In the genomic region with DNA sequence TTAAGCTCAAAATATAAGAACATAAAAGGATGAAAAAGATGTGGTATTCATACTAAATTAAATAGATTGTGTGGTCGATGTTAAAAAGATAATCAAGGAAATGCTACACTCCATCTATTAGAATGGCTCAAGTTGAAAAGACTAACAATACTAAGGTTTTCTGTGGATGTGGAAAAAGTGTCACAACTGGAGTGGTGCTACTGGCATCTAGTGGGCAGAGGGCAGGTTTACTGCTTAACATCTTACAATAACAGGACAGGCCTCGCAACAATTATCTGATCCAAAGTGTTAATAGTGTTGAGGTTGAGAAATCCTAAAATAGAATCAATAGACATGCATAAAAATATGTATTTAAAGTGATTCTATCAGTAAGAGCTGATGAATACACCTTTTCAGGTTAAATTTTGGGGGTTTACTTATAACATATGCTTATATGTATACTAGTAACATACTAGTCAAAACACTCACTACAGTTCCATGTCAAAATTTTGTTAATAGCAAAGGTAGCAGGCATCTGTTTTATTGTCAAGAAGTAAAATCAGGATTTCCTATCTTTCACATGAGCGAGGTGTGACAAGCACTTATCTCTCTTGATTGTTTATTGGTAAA, we compare ENCODE assay signal across 8 cellular contexts.
DNase-seq lines count a peak whose midpoint lies in the region; ATAC-seq, FAIRE-seq and TF ChIP-seq lines count a peak whose summit lies in the region.

No MANE protein-coding gene starts in this region.

- H3K36me3 ChIP-seq in Peyer's patch = no peaks in the 10 kb centered on the region

- peak; percentile 95 for FAIRE-seq in H54 (lab: Jason Lieb, UNC)

- ATAC-seq in omental fat pad (ENCODE audit: low FRiP score) = no peak
- no peak for ATAC-seq in HG02623 (IDR thresholded peaks at IDR 0.05; ENCODE audit: unreplicated experiment)

- H3K9me3 ChIP-seq in Peyer's patch = no peaks in the 10 kb centered on the region

- no peaks in the 10 kb centered on the region for H3K4me1 ChIP-seq in Peyer's patch

- DNase-seq in AG09319 (ENCODE audit: extremely low read depth, low read depth) (peak; percentile 15), H54 (ENCODE audit: insufficient read length, low spot score) (peak; percentile 8), Peyer's patch (peak in 1 of 3 donors; percentile 47), globus pallidus (ENCODE audit: low spot score) (peak; percentile 87), omental fat pad (ENCODE audit: low spot score) (no peak), islet precursor cell (no peak), GM19240 (ENCODE audit: insufficient read length, low spot score) (no peak)

- no peak overlapping the region for H3K4me3 ChIP-seq in Peyer's patch

- TF ChIP-seq CTCF in AG09319 (IDR thresholded peaks at IDR 0.05; ENCODE audit: low read depth, low read length) (peak; percentile 65), Peyer's patch (IDR thresholded peaks at IDR 0.05) (peak in 4 of 6 experiments; percentile 15 to 55 (median 48)), omental fat pad (IDR thresholded peaks at IDR 0.05) (no peak)

- no peaks in the 10 kb centered on the region for H3K27me3 ChIP-seq in Peyer's patch

- H3K27ac ChIP-seq in Peyer's patch = no peak overlapping the region

- no peak for TF ChIP-seq POLR2A in H54 (IDR thresholded peaks at IDR 0.05; ENCODE audit: low read depth, low read length)
- TF ChIP-seq POLR2A in Peyer's patch (IDR thresholded peaks at IDR 0.05) = no peak

Comparison
In these comparisons a context has a peak if more than half of its experiments do, and no peak if none do; other contexts are left out.
1. DNase-seq: peak in AG09319 (single experiment), H54 (single experiment) and globus pallidus (single experiment); none in omental fat pad (single experiment), islet precursor cell (single experiment) and GM19240 (single experiment).
2. CTCF ChIP-seq: peak in AG09319 (single experiment) and Peyer's patch (4 of 6); none in omental fat pad (0 of 3).